ENCODE assay signal across 13 cellular contexts in genomic region chr2:7111626-7112025, GRCh38.
DNase-seq lines count a peak whose midpoint lies in the region; ATAC-seq and TF ChIP-seq lines count a peak whose summit lies in the region.
"Had no signal": no experiment of that assay in that cellular context is flagged by ENCODE, and none has a peak within 500 bp of the region (broad histone marks: within the 10 kb centered on the region; RNA-seq: fewer than 3 reads in every experiment).

No MANE protein-coding gene starts in this region.

- no peak for TF ChIP-seq POLR2A in esophagus muscularis mucosa (IDR thresholded peaks at IDR 0.05; ENCODE audit: low read depth)
- TF ChIP-seq POLR2A in Peyer's patch (IDR thresholded peaks at IDR 0.05): no peak

- ATAC-seq in PC-3: peak; percentile 73
- ATAC-seq: activated CD8-positive, alpha-beta T cell treated with anti-CD3 and anti-CD28 coated beads for 36 hours; activated naive CD8-positive, alpha-beta T cell treated with anti-CD3 and anti-CD28 coated beads, Interleukin-2, amount 50 U/mL, for 24 hours; effector memory CD8-positive, alpha-beta T cell had no signal

- H3K4me3 ChIP-seq in AG09309 (ENCODE audit: control insufficient read depth, low read depth, low read length): no peak overlapping the region
- no peak overlapping the region for H3K4me3 ChIP-seq in GM12865 (ENCODE audit: low read depth, low read length)
- H3K4me3 ChIP-seq in PC-3 (ENCODE audit: low read length): no peak overlapping the region
- H3K4me3 ChIP-seq in esophagus muscularis mucosa: no peak overlapping the region
- no peak overlapping the region for H3K4me3 ChIP-seq in PC-9
- H3K4me3 ChIP-seq in Peyer's patch: no peak overlapping the region
- H3K4me3 ChIP-seq: SK-N-MC, smooth muscle cell had no signal

- TF ChIP-seq CTCF in AG09309 (IDR thresholded peaks at IDR 0.05; ENCODE audit: control insufficient read depth, insufficient read depth, low read depth, low read length, missing control alignments) (peak; percentile 20), GM12865 (IDR thresholded peaks at IDR 0.05; ENCODE audit: insufficient read depth, low read depth, low read length, missing control alignments) (no peak), PC-3 (conservative IDR thresholded peaks at IDR 0.05; ENCODE audit: low read depth, low read length) (peak; percentile 39; the same call in 1 of the 2 replicates), esophagus muscularis mucosa (IDR thresholded peaks at IDR 0.05) (no peak), PC-9 (conservative IDR thresholded peaks at IDR 0.05) (no peak), Peyer's patch (IDR thresholded peaks at IDR 0.05) (no peak)

- TF ChIP-seq EP300 in esophagus muscularis mucosa (IDR thresholded peaks at IDR 0.05): no peak

- CTCF ChIA-PET in PC-3 (lab: Charles Lee): interaction anchor here (1.5 kb wide), 1 partner anchor 15 kb away, joined by 5 read pairs; no protein-coding TSS in a partner anchor
- CTCF ChIA-PET in PC-9 (lab: Charles Lee): no interaction called here

- H3K27ac ChIP-seq in PC-3 (ENCODE audit: low read length) (no peak overlapping the region), esophagus muscularis mucosa (replicated peaks in 1 of 4) (no peak overlapping the region), PC-9 (no peak overlapping the region), Peyer's patch (no peak overlapping the region)
- H3K27ac ChIP-seq: SK-N-MC had no signal

- POLR2A ChIA-PET in PC-3 (lab: Charles Lee; ENCODE audit: unreplicated experiment) (no interaction called here), PC-9 (lab: Charles Lee; ENCODE audit: unreplicated experiment) (no interaction called here)

- H3K9me3 ChIP-seq in PC-3 (ENCODE audit: low read length): no peaks in the 10 kb centered on the region
- H3K9me3 ChIP-seq in esophagus muscularis mucosa: peaks cover 0 to 5% (median 0%) of the 10 kb centered on the region in 4 donors
- H3K9me3 ChIP-seq in PC-9 (ENCODE audit: insufficient read depth, low read depth): no peaks in the 10 kb centered on the region
- no peaks in the 10 kb centered on the region for H3K9me3 ChIP-seq in Peyer's patch

- H4K20me1 ChIP-seq in PC-3 (ENCODE audit: low read length) (no peaks in the 10 kb centered on the region), PC-9 (ENCODE audit: insufficient read depth) (no peaks in the 10 kb centered on the region)

- H3K27me3 ChIP-seq in PC-3 (ENCODE audit: low read length): no peaks in the 10 kb centered on the region
- no peaks in the 10 kb centered on the region for H3K27me3 ChIP-seq in esophagus muscularis mucosa
- peaks cover 65% of the 10 kb centered on the region for H3K27me3 ChIP-seq in PC-9 (ENCODE audit: insufficient read depth, low read depth)
- H3K27me3 ChIP-seq in Peyer's patch: no peaks in the 10 kb centered on the region

- H3K4me2 ChIP-seq in PC-3 (ENCODE audit: low read length) (no peak overlapping the region), PC-9 (no peak overlapping the region)
- H3K4me2 ChIP-seq: smooth muscle cell had no signal

- no peak overlapping the region for H3K9ac ChIP-seq in PC-3 (ENCODE audit: low read length)

- no peak for DNase-seq in AG09309 (ENCODE audit: low read depth)
- peak; percentile 9 for DNase-seq in GM12865 (ENCODE audit: low read depth)
- DNase-seq in PC-3: peak; percentile 37
- peak; percentile 80 for DNase-seq in esophagus muscularis mucosa (ENCODE audit: extremely low spot score)
- DNase-seq in EL: no peak
- no peak for DNase-seq in activated effector memory CD4-positive, alpha-beta T cell treated with anti-CD3 and anti-CD28 coated beads, Interleukin-2, amount 50 U/mL, for 16 hours
- no peak for DNase-seq in PC-9
- no peak for DNase-seq in Peyer's patch
- DNase-seq: activated CD8-positive, alpha-beta T cell treated with anti-CD3 and anti-CD28 coated beads for 36 hours; activated naive CD8-positive, alpha-beta T cell treated with anti-CD3 and anti-CD28 coated beads, Interleukin-2, amount 50 U/mL, for 24 hours; effector memory CD8-positive, alpha-beta T cell had no signal

- H3F3A ChIP-seq in PC-3 (ENCODE audit: low read length, unreplicated experiment): no peaks in the 10 kb centered on the region
- H3F3A ChIP-seq in PC-9 (ENCODE audit: insufficient read depth, low read depth): no peaks in the 10 kb centered on the region

- no peaks in the 10 kb centered on the region for H3K36me3 ChIP-seq in PC-3 (ENCODE audit: low read depth, low read length)
- no peaks in the 10 kb centered on the region for H3K36me3 ChIP-seq in esophagus muscularis mucosa
- no peaks in the 10 kb centered on the region for H3K36me3 ChIP-seq in PC-9 (ENCODE audit: low read depth)
- no peaks in the 10 kb centered on the region for H3K36me3 ChIP-seq in Peyer's patch

- no peaks in the 10 kb centered on the region for H3K4me1 ChIP-seq in PC-3 (ENCODE audit: insufficient read depth, low read length)
- H3K4me1 ChIP-seq in esophagus muscularis mucosa: no peaks in the 10 kb centered on the region
- no peaks in the 10 kb centered on the region for H3K4me1 ChIP-seq in PC-9 (replicated peaks; ENCODE audit: insufficient read depth)
- no peaks in the 10 kb centered on the region for H3K4me1 ChIP-seq in Peyer's patch

- H3K79me2 ChIP-seq in PC-3 (ENCODE audit: low read length): no peaks in the 10 kb centered on the region
- H3K79me2 ChIP-seq in PC-9 (ENCODE audit: low read depth): no peaks in the 10 kb centered on the region

- no peaks in the 10 kb centered on the region for H3K9me2 ChIP-seq in PC-3 (replicated peaks; ENCODE audit: low read length)
- H3K9me2 ChIP-seq in PC-9 (ENCODE audit: insufficient read depth): no peaks in the 10 kb centered on the region

- no TSS peak for BruUV-seq in PC-3 (replicated peaks; lab: Mats Ljungman, UMichigan)
- BruUV-seq in PC-9 (replicated peaks; lab: Mats Ljungman, UMichigan): no TSS peak

- H2AFZ ChIP-seq in PC-3 (ENCODE audit: low read length): no peak overlapping the region
- no peak overlapping the region for H2AFZ ChIP-seq in PC-9

- intact Hi-C loops in PC-3 (cut with micrococcal nuclease): loop anchor here (1.0 kb wide), 1 partner anchor 14 kb away; no protein-coding TSS in a partner anchor
- intact Hi-C loops in esophagus muscularis mucosa (cut with DNase I): no loop called here
- intact Hi-C loops in PC-9 (cut with micrococcal nuclease; ENCODE audit: unreplicated experiment): no loop called here

Comparison
In these comparisons a context has a peak if more than half of its experiments do, and no peak if none do; other contexts are left out.
1. DNase-seq: peak in GM12865 (single experiment), PC-3 (single experiment) and esophagus muscularis mucosa (single experiment); none in AG09309 (single experiment), EL (single experiment), activated effector memory CD4-positive, alpha-beta T cell treated with anti-CD3 and anti-CD28 coated beads, Interleukin-2, amount 50 U/mL, for 16 hours (single experiment), PC-9 (0 of 2) and Peyer's patch (0 of 3).
2. CTCF ChIP-seq: peak in AG09309 (single experiment) and PC-3 (single experiment); none in GM12865 (single experiment), esophagus muscularis mucosa (0 of 3), PC-9 (single experiment) and Peyer's patch (0 of 6).